8 cellular contexts compared by ENCODE assay signal in the genomic region with DNA sequence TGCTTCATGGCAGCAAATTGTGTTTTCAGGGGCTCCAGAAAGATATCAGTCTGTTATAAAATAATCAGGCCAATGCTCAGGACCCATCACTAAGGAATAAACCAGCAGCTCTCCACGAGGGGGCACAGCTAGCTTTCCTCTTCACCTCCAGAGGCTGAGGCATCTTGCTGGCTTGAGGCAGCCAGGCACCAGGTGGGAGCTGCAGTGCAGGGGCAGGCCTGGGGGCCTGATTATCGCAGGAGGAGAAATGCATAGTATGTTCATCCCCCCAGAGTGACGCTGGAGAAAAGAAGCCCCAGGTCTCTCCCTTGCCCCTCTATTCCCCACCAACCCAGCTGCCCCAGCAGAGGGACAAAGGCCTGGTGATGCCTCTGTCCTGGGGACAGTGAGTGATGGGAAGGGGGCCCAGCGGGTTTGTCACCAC.
DNase-seq lines count a peak whose midpoint lies in the region; FAIRE-seq and TF ChIP-seq lines count a peak whose summit lies in the region.

No MANE protein-coding gene starts in this region.

- H3K9me3 ChIP-seq in small intestine (ENCODE audit: control insufficient read depth, low read depth) (no peaks in the 10 kb centered on the region), MM.1S (replicated peaks; ENCODE audit: insufficient read depth, low read length) (no peaks in the 10 kb centered on the region)

- 41 to 54% (median 52%) methylated on average over 4 of the region's 4 CpGs for WGBS in small intestine, 3 donors

- no peak overlapping the region for H3K9ac ChIP-seq in MM.1S (ENCODE audit: low read length)

- H3K4me3 ChIP-seq in small intestine (ENCODE audit: low read depth in 1 of 2, low read length in 2 of 2) (no peak overlapping the region), MM.1S (ENCODE audit: low read length) (no peak overlapping the region)

- H2AFZ ChIP-seq in MM.1S (ENCODE audit: low read length) = no peak overlapping the region

- H3K9me2 ChIP-seq in MM.1S (replicated peaks; ENCODE audit: insufficient read depth, low read length) = no peaks in the 10 kb centered on the region

- no peaks in the 10 kb centered on the region for H3K36me3 ChIP-seq in small intestine (ENCODE audit: control insufficient read depth in 2 of 2, insufficient read depth in 2 of 2, low read length in 2 of 2)
- H3K36me3 ChIP-seq in MM.1S (replicated peaks; ENCODE audit: insufficient read depth, low read length) = no peaks in the 10 kb centered on the region

- H3K4me2 ChIP-seq in MM.1S (ENCODE audit: low read depth, low read length) = no peak overlapping the region

- H4K20me1 ChIP-seq in MM.1S (ENCODE audit: insufficient read depth, low read length) = no peaks in the 10 kb centered on the region

- H3K27me3 ChIP-seq in small intestine (ENCODE audit: control insufficient read depth in 2 of 2, insufficient read depth in 2 of 2, low read length in 2 of 2) = no peaks in the 10 kb centered on the region
- H3K27me3 ChIP-seq in MM.1S (replicated peaks; ENCODE audit: insufficient read depth, low read length) = no peaks in the 10 kb centered on the region

- DNase-seq in NCI-H526 (lab: John Stamatoyannopoulos, UW) (peak; percentile 20 to 68), NCI-H526 treated with DMSO at 0.1 percent for 48 hours (lab: John Stamatoyannopoulos, UW) (no peak), NCI-H1694 treated with DMSO at 0.1 percent for 48 hours (lab: John Stamatoyannopoulos, UW) (peak; percentile 87), anterior cingulate cortex (lab: John Stamatoyannopoulos, UW) (peak in 48 of 58 donors; percentile 7 to 77 (median 45)), hepatic stellate cell (ENCODE audit: low spot score) (peak; percentile 65), small intestine (peak; percentile 33), amniotic stem cell (lab: John Stamatoyannopoulos, UW) (no peak), MM.1S (no peak)

- FAIRE-seq in small intestine (lab: Jason Lieb, UNC) = no peak

- H3K27ac ChIP-seq in small intestine (ENCODE audit: low read depth in 1 of 2, low read length in 1 of 2) (no peak overlapping the region), MM.1S (ENCODE audit: low read length) (no peak overlapping the region)

- no peaks in the 10 kb centered on the region for H3K4me1 ChIP-seq in small intestine (ENCODE audit: control insufficient read depth in 2 of 2, insufficient read depth in 1 of 2, low read depth in 1 of 2, low read length in 1 of 2)
- H3K4me1 ChIP-seq in MM.1S (ENCODE audit: low read length) = no peaks in the 10 kb centered on the region

- TF ChIP-seq CTCF in MM.1S (IDR thresholded peaks at IDR 0.05; ENCODE audit: low read length) = no peak

- no peaks in the 10 kb centered on the region for H3K79me2 ChIP-seq in MM.1S (ENCODE audit: low read length)

- H3F3A ChIP-seq in MM.1S (ENCODE audit: insufficient read depth, low read length) = no peaks in the 10 kb centered on the region

Comparison
In these comparisons a context has a peak if more than half of its experiments do, and no peak if none do; other contexts are left out.
1. DNase-seq: peak in NCI-H526 (2 of 2), NCI-H1694 treated with DMSO at 0.1 percent for 48 hours (single experiment), anterior cingulate cortex (48 of 58), hepatic stellate cell (single experiment) and small intestine (single experiment); none in NCI-H526 treated with DMSO at 0.1 percent for 48 hours (single experiment), amniotic stem cell (single experiment) and MM.1S (single experiment).